In the genomic region with DNA sequence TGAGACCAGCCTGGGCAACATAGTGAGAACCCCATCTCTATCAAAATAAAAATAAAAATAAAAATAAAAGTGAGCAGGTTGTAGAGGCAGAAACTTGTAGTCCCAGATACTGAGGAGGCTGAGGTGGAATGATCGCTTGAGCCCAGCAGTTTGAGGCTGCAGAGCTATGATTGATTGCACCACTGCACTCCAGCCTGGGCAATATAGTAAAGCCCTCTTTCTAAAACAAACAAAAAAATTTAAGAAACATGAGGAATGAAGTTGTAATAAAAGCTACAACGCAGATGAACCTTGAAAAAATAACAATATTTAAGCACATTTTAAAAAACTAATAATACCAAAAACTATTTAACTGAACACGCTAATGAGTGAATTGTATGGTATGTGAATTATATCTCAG, we compare ENCODE assay signal across 24 cellular contexts.
"Had no signal": no experiment of that assay in that cellular context is flagged by ENCODE, and none has a peak within 500 bp of the region (broad histone marks: within the 10 kb centered on the region; RNA-seq: fewer than 3 reads in every experiment).

No MANE protein-coding gene starts in this region.

- H3K4me1 Mint-ChIP-seq: IgD-negative memory B cell, T-cell had no signal

- DNase-seq: Kasumi-1; MM.1S; NCI-H1436; NCI-H187; NCI-H2081 treated with DMSO at 0.1 percent for 48 hours; NCI-H2171; NCI-H446; NCI-H510A; NCI-H524 treated with DMSO at 0.1 percent for 48 hours; NCI-H69; NK-92 treated with Interleukin-12 subunit alpha and Interleukin-12 subunit beta, amount 100 ng/mL, for 24 hours; PC-3; SIG-M5; SW 1271; T-cell had no signal

- H3K36me3 ChIP-seq: SJSA1 had no signal

- H3K36me3 Mint-ChIP-seq: IgD-negative memory B cell, T-cell had no signal

- H3K27ac ChIP-seq: HL-60, KMS-11, SJSA1, SK-N-MC had no signal

- H3K9ac ChIP-seq: KMS-11 had no signal

- H3K4me3 Mint-ChIP-seq: IgD-negative memory B cell; T-cell; T-helper 1 cell treated with Interleukin-12 subunit alpha and Interleukin-12 subunit beta and Interleukin-4 antibody, amounts not matched to agents 30 μg/mL and 1 μg/mL, for 36 hours had no signal

- H3K9me3 ChIP-seq: SJSA1 had no signal

- ATAC-seq: Panc1, PC-3, T-cell had no signal

- H3K4me2 ChIP-seq: KMS-11 had no signal

- H3K27ac Mint-ChIP-seq: IgD-negative memory B cell; T-cell; T-helper 1 cell treated with Interleukin-12 subunit alpha and Interleukin-12 subunit beta and Interleukin-4 antibody, amounts not matched to agents 30 μg/mL and 1 μg/mL, for 36 hours had no signal

- H3K27me3 Mint-ChIP-seq: IgD-negative memory B cell, T-cell had no signal

- H3K27me3 ChIP-seq: SJSA1 had no signal

- H3K4me3 ChIP-seq: K562, SJSA1, SK-N-MC had no signal

- FAIRE-seq: HTR-8/SVneo, K562 had no signal
